11 cellular contexts compared by ENCODE assay signal in the genomic region with DNA sequence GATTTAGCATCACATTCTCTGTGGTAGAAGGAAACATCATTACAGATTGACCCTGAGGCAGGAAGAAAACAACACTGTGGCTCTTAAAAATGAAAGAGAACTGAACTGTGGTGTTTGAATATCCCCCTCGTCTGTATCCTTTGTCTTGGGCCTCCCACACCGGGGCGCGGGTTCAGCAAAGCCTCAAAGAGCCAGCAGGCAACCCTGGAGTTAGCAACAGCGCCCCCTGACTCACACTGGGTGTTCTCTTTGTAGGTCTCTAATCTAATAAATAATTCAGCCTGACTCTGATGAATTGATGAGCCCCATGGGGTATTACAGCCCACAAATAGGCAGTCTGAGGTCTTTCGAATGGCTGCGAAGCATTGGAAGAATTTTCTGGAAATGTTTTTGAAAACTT. TPM values are rescaled to one million over a fixed set of nuclear protein-coding genes. Genes with fewer than 3 reads are reported as not detected.
DNase-seq lines count a peak whose midpoint lies in the region; ATAC-seq and TF ChIP-seq lines count a peak whose summit lies in the region.
"Had no signal": no experiment of that assay in that cellular context is flagged by ENCODE, and none has a peak within 500 bp of the region (broad histone marks: within the 10 kb centered on the region; RNA-seq: fewer than 3 reads in every experiment).

No MANE protein-coding gene starts in this region.

- H3K27ac ChIP-seq in SJCRH30 = no peak overlapping the region
- H3K27ac ChIP-seq in cardiac muscle cell = no peak overlapping the region
- H3K27ac ChIP-seq: colonic mucosa had no signal

- H3K27me3 ChIP-seq in SJCRH30 (no peaks in the 10 kb centered on the region), cardiac muscle cell (peaks cover 9% of the 10 kb centered on the region)
- H3K27me3 ChIP-seq: colonic mucosa had no signal

- H3K36me3 Mint-ChIP-seq in progenitor cell of endocrine pancreas (ENCODE audit: insufficient read depth) = no peaks in the 10 kb centered on the region

- H3K9me3 ChIP-seq in SJCRH30 (replicated peaks) = no peaks in the 10 kb centered on the region
- no peaks in the 10 kb centered on the region for H3K9me3 ChIP-seq in cardiac muscle cell (ENCODE audit: low read depth)
- H3K9me3 ChIP-seq: colonic mucosa had no signal

- H3K36me3 ChIP-seq in SJCRH30 = no peaks in the 10 kb centered on the region
- H3K36me3 ChIP-seq in cardiac muscle cell = no peaks in the 10 kb centered on the region
- H3K36me3 ChIP-seq: colonic mucosa had no signal

- no peak overlapping the region for H3K27ac Mint-ChIP-seq in progenitor cell of endocrine pancreas

- peak; percentile 48 for ATAC-seq in GM21423 (IDR thresholded peaks at IDR 0.05; ENCODE audit: unreplicated experiment)
- ATAC-seq: K562 had no signal

- H3K4me3 Mint-ChIP-seq in progenitor cell of endocrine pancreas (ENCODE audit: low read depth) = no peak overlapping the region

- H3K4me3 ChIP-seq in SJCRH30 = no peak overlapping the region
- no peak overlapping the region for H3K4me3 ChIP-seq in cardiac muscle cell
- H3K4me3 ChIP-seq: colonic mucosa, K562 had no signal

- peaks cover 10% of the 10 kb centered on the region for H3K9me3 Mint-ChIP-seq in progenitor cell of endocrine pancreas (ENCODE audit: low read depth)

- H3K27me3 Mint-ChIP-seq in progenitor cell of endocrine pancreas = no peaks in the 10 kb centered on the region

- H3K4me1 Mint-ChIP-seq in progenitor cell of endocrine pancreas (ENCODE audit: low read depth) = peaks cover 6% of the 10 kb centered on the region

- H3K4me1 ChIP-seq in SJCRH30 = no peaks in the 10 kb centered on the region
- no peaks in the 10 kb centered on the region for H3K4me1 ChIP-seq in cardiac muscle cell (ENCODE audit: low read depth)
- H3K4me1 ChIP-seq: colonic mucosa had no signal

- DNase-seq in SJCRH30 (peak; percentile 6 to 9), cardiac muscle cell (ENCODE audit: low read depth in 1 of 2, low spot score in 1 of 2) (peak; percentile 30 to 67), progenitor cell of endocrine pancreas (ENCODE audit: low spot score, unreplicated experiment) (no peak), NCI-H446 treated with DMSO at 0.1 percent for 48 hours (lab: John Stamatoyannopoulos, UW) (no peak), RPMI8226 (no peak), glomerular visceral epithelial cell (ENCODE audit: extremely low spot score) (no peak)
- DNase-seq: colonic mucosa; GDM1; stimulated activated CD4-positive, alpha-beta T cell treated with anti-CD3 and anti-CD28 coated beads, Interleukin-4, amount 100 ng/mL, for 24 hours had no signal

- TF ChIP-seq CTCF in cardiac muscle cell (IDR thresholded peaks at IDR 0.05; ENCODE audit: low read depth, low read length) = peak; percentile 44
- peak; percentile 54 for TF ChIP-seq CTCF in progenitor cell of endocrine pancreas (IDR thresholded peaks at IDR 0.05; ENCODE audit: unreplicated experiment)

RNA-seq across cellular contexts. Expression of a gene that starts 46.1 kb away (rescaled TPM):
- 0.14 and 0.23 TPM in 2 replicates for total RNA-seq in SJCRH30 (2014; rRNA removed; shearing (Covaris generic))
- 2.6 and 4.8 TPM in 2 replicates for total RNA-seq in cardiac muscle cell
- 5.6 and 6.5 TPM in 2 replicates for polyA plus RNA-seq in cardiac muscle cell
- 3.4 and 3.7 TPM in 2 replicates for total RNA-seq in progenitor cell of endocrine pancreas

Comparison
In these comparisons a context has a peak if more than half of its experiments do, and no peak if none do; other contexts are left out.
1. DNase-seq: peak in SJCRH30 (2 of 2) and cardiac muscle cell (2 of 2); none in progenitor cell of endocrine pancreas (single experiment), NCI-H446 treated with DMSO at 0.1 percent for 48 hours (single experiment), RPMI8226 (single experiment) and glomerular visceral epithelial cell (single experiment).